ENCODE assay signal across 1 cellular context in the genomic region with DNA sequence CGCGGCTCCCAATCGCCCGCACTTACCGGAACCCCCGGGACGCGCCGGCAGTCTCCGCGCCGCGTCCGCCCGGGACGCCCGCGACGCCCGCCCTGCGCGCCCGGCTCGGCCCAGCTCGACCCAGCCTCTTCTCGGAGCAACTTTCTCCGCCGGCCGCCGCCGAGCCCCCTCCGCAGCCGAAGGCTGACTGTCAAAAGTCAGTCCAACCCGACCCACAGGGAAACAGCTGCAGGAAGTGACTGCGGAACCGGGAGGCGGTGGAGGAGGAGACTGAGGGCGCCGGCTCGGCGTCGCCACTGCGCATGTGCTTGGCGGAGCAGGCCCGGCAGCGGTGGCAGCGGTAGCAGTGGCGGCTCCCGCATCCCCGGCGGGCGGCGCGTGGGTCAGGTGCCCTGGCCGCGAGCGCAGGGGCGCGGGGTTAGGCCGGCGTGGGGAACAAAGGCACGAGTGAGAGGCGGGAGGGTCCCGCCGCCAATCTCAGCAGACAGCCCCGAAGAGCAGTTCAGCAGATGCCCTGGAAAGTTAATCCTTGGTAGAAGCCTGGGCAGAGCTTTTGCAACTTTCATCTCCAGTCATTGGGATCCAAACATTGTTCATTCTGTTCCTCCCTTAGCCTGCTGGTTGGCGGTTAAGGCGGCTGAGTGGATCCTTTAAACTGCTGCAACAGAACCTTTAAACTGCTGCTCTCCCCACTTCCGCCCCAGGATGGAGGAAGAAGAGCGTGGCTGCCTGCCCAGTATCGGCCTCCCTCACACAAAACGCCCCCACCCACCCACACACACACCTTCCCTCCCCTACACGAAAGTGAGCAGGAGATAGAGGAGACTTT.
A peak's percentile ranks its signal among the peaks of the same experiment; 100 is the strongest.
TF ChIP-seq lines count a peak whose summit lies in the region.

A gene with protein sequence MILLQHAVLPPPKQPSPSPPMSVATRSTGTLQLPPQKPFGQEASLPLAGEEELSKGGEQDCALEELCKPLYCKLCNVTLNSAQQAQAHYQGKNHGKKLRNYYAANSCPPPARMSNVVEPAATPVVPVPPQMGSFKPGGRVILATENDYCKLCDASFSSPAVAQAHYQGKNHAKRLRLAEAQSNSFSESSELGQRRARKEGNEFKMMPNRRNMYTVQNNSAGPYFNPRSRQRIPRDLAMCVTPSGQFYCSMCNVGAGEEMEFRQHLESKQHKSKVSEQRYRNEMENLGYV (minus strand): TSS at position 241 of the 829 bp plus-strand sequence. CDS start 4,057 bp downstream, outside the sequence.

TF ChIP-seq in HepG2, 621 proteins besides CTCF, POLR2A, EP300 and RAD21 (continued from another document and continues in another):
- TF ChIP-seq, protein P1, sequence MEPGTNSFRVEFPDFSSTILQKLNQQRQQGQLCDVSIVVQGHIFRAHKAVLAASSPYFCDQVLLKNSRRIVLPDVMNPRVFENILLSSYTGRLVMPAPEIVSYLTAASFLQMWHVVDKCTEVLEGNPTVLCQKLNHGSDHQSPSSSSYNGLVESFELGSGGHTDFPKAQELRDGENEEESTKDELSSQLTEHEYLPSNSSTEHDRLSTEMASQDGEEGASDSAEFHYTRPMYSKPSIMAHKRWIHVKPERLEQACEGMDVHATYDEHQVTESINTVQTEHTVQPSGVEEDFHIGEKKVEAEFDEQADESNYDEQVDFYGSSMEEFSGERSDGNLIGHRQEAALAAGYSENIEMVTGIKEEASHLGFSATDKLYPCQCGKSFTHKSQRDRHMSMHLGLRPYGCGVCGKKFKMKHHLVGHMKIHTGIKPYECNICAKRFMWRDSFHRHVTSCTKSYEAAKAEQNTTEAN (CRISPR knock-in tag; conservative IDR thresholded peaks at IDR 0.05): peak; percentile 71; the same call in 1 of the 2 replicates
- TF ChIP-seq SUZ12 (IDR thresholded peaks at IDR 0.05; ENCODE audit: low read depth, low read length) (no peak), HCFC1 (IDR thresholded peaks at IDR 0.05; ENCODE audit: low read depth, low read length) (no peak), TP53 (CRISPR knock-in tag; conservative IDR thresholded peaks at IDR 0.05) (0 out of 2 replicates have a peak, but pooled peaks have one; percentile 47), ZNF577 (CRISPR knock-in tag; IDR thresholded peaks at IDR 0.05; ENCODE audit: borderline replicate concordance, low read depth) (no peak), SP5 (CRISPR knock-in tag; IDR thresholded peaks at IDR 0.05; ENCODE audit: borderline replicate concordance, low read depth) (no peak), TRIM24 (CRISPR knock-in tag; IDR thresholded peaks at IDR 0.05) (no peak), AHR (CRISPR knock-in tag; IDR thresholded peaks at IDR 0.05) (no peak), ZNF263 (CRISPR knock-in tag; IDR thresholded peaks at IDR 0.05) (peak; percentile 48; the same call in 1 of the 2 replicates), ZKSCAN5 (CRISPR knock-in tag; IDR thresholded peaks at IDR 0.05) (no peak), ZNF383 (CRISPR knock-in tag; IDR thresholded peaks at IDR 0.05; ENCODE audit: borderline replicate concordance) (no peak), ZNF564 (CRISPR knock-in tag; IDR thresholded peaks at IDR 0.05) (peak; percentile 56; the same call in 1 of the 2 replicates), ZNF30 (CRISPR knock-in tag; IDR thresholded peaks at IDR 0.05) (no peak), BHLHE40 (IDR thresholded peaks at IDR 0.05; ENCODE audit: low read length) (no peak), NFE2L2 (IDR thresholded peaks at IDR 0.05; ENCODE audit: low read length) (no peak), ZNF547 (CRISPR knock-in tag; IDR thresholded peaks at IDR 0.05) (peak; percentile 72), ZNF674 (CRISPR knock-in tag; IDR thresholded peaks at IDR 0.05; ENCODE audit: low read depth) (no peak), ZNF207 (IDR thresholded peaks at IDR 0.05; ENCODE audit: borderline replicate concordance) (no peak), KDM3A (CRISPR knock-in tag; IDR thresholded peaks at IDR 0.05; ENCODE audit: low read depth) (0 out of 2 replicates have a peak, but pooled peaks have one; percentile 39), NRL (CRISPR knock-in tag; IDR thresholded peaks at IDR 0.05; ENCODE audit: borderline replicate concordance) (peak; percentile 81), ZNF354B (CRISPR knock-in tag; IDR thresholded peaks at IDR 0.05) (no peak), STAT5B (CRISPR knock-in tag; IDR thresholded peaks at IDR 0.05) (no peak), ZNF607 (CRISPR knock-in tag; IDR thresholded peaks at IDR 0.05; ENCODE audit: borderline replicate concordance) (no peak), KAT8 (CRISPR knock-in tag; IDR thresholded peaks at IDR 0.05) (peak; percentile 23; the same call in 1 of the 2 replicates), ZNF75D (CRISPR knock-in tag; IDR thresholded peaks at IDR 0.05; ENCODE audit: borderline replicate concordance) (no peak), MAFK (conservative IDR thresholded peaks at IDR 0.05 in 1 of 2, IDR thresholded peaks at IDR 0.05 in 1 of 2; ENCODE audit: low read length in 2 of 2) (no peak), ZNF652 (CRISPR knock-in tag; IDR thresholded peaks at IDR 0.05; ENCODE audit: borderline replicate concordance, low read depth) (no peak), SMAD9 (CRISPR knock-in tag; IDR thresholded peaks at IDR 0.05) (no peak), HMG20A (CRISPR knock-in tag; IDR thresholded peaks at IDR 0.05; ENCODE audit: borderline replicate concordance) (no peak), ZFYVE20 (CRISPR knock-in tag; IDR thresholded peaks at IDR 0.05; ENCODE audit: borderline replicate concordance, low read depth) (no peak), TMF1 (CRISPR knock-in tag; IDR thresholded peaks at IDR 0.05; ENCODE audit: low read depth) (no peak), DNMT1 (CRISPR knock-in tag; IDR thresholded peaks at IDR 0.05) (no peak), PAF1 (CRISPR knock-in tag; IDR thresholded peaks at IDR 0.05) (no peak), ZFY (CRISPR knock-in tag; IDR thresholded peaks at IDR 0.05) (peak; percentile 96), FIP1L1 (IDR thresholded peaks at IDR 0.05; ENCODE audit: borderline replicate concordance, insufficient read depth, low read depth, low read length) (no peak; the same call in 1 of the 2 replicates), ZNF34 (CRISPR knock-in tag; IDR thresholded peaks at IDR 0.05; ENCODE audit: borderline replicate concordance) (no peak), IRX3 (CRISPR knock-in tag; IDR thresholded peaks at IDR 0.05; ENCODE audit: borderline replicate concordance, low read depth) (no peak), KLF12 (CRISPR knock-in tag; IDR thresholded peaks at IDR 0.05; ENCODE audit: borderline replicate concordance) (no peak), AGO2 (optimal IDR thresholded peaks at IDR 0.05; ENCODE audit: low read depth, low read length) (peak; percentile 64)
- TF ChIP-seq, protein P2, sequence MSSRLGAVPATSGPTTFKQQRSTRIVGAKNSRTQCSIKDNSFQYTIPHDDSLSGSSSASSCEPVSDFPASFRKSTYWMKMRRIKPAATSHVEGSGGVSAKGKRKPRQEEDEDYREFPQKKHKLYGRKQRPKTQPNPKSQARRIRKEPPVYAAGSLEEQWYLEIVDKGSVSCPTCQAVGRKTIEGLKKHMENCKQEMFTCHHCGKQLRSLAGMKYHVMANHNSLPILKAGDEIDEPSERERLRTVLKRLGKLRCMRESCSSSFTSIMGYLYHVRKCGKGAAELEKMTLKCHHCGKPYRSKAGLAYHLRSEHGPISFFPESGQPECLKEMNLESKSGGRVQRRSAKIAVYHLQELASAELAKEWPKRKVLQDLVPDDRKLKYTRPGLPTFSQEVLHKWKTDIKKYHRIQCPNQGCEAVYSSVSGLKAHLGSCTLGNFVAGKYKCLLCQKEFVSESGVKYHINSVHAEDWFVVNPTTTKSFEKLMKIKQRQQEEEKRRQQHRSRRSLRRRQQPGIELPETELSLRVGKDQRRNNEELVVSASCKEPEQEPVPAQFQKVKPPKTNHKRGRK (CRISPR knock-in tag; IDR thresholded peaks at IDR 0.05): no peak
- TF ChIP-seq, protein P3, sequence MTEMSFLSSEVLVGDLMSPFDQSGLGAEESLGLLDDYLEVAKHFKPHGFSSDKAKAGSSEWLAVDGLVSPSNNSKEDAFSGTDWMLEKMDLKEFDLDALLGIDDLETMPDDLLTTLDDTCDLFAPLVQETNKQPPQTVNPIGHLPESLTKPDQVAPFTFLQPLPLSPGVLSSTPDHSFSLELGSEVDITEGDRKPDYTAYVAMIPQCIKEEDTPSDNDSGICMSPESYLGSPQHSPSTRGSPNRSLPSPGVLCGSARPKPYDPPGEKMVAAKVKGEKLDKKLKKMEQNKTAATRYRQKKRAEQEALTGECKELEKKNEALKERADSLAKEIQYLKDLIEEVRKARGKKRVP (CRISPR knock-in tag; IDR thresholded peaks at IDR 0.05): no peak
- TF ChIP-seq, protein P4, sequence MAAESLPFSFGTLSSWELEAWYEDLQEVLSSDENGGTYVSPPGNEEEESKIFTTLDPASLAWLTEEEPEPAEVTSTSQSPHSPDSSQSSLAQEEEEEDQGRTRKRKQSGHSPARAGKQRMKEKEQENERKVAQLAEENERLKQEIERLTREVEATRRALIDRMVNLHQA (CRISPR knock-in tag; IDR thresholded peaks at IDR 0.05): no peak
- TF ChIP-seq, protein P5, sequence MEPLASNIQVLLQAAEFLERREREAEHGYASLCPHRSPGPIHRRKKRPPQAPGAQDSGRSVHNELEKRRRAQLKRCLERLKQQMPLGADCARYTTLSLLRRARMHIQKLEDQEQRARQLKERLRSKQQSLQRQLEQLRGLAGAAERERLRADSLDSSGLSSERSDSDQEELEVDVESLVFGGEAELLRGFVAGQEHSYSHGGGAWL (CRISPR knock-in tag; IDR thresholded peaks at IDR 0.05): peak; percentile 56; the same call in 1 of the 2 replicates
- TF ChIP-seq, protein P6, sequence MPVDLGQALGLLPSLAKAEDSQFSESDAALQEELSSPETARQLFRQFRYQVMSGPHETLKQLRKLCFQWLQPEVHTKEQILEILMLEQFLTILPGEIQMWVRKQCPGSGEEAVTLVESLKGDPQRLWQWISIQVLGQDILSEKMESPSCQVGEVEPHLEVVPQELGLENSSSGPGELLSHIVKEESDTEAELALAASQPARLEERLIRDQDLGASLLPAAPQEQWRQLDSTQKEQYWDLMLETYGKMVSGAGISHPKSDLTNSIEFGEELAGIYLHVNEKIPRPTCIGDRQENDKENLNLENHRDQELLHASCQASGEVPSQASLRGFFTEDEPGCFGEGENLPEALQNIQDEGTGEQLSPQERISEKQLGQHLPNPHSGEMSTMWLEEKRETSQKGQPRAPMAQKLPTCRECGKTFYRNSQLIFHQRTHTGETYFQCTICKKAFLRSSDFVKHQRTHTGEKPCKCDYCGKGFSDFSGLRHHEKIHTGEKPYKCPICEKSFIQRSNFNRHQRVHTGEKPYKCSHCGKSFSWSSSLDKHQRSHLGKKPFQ (CRISPR knock-in tag; IDR thresholded peaks at IDR 0.05; ENCODE audit: insufficient replicate concordance): peak; percentile 29
- TF ChIP-seq, protein P7, sequence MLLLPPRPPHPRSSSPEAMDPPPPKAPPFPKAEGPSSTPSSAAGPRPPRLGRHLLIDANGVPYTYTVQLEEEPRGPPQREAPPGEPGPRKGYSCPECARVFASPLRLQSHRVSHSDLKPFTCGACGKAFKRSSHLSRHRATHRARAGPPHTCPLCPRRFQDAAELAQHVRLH (CRISPR knock-in tag; IDR thresholded peaks at IDR 0.05; ENCODE audit: borderline replicate concordance, low read depth): 0 out of 2 replicates have a peak, but pooled peaks have one; percentile 38
- TF ChIP-seq, protein P8, sequence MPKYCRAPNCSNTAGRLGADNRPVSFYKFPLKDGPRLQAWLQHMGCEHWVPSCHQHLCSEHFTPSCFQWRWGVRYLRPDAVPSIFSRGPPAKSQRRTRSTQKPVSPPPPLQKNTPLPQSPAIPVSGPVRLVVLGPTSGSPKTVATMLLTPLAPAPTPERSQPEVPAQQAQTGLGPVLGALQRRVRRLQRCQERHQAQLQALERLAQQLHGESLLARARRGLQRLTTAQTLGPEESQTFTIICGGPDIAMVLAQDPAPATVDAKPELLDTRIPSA (CRISPR knock-in tag; IDR thresholded peaks at IDR 0.05; ENCODE audit: borderline replicate concordance): no peak
- TF ChIP-seq, protein P9, sequence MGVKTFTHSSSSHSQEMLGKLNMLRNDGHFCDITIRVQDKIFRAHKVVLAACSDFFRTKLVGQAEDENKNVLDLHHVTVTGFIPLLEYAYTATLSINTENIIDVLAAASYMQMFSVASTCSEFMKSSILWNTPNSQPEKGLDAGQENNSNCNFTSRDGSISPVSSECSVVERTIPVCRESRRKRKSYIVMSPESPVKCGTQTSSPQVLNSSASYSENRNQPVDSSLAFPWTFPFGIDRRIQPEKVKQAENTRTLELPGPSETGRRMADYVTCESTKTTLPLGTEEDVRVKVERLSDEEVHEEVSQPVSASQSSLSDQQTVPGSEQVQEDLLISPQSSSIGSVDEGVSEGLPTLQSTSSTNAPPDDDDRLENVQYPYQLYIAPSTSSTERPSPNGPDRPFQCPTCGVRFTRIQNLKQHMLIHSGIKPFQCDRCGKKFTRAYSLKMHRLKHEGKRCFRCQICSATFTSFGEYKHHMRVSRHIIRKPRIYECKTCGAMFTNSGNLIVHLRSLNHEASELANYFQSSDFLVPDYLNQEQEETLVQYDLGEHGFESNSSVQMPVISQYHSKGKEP (CRISPR knock-in tag; IDR thresholded peaks at IDR 0.05): no peak
- TF ChIP-seq, protein P10, sequence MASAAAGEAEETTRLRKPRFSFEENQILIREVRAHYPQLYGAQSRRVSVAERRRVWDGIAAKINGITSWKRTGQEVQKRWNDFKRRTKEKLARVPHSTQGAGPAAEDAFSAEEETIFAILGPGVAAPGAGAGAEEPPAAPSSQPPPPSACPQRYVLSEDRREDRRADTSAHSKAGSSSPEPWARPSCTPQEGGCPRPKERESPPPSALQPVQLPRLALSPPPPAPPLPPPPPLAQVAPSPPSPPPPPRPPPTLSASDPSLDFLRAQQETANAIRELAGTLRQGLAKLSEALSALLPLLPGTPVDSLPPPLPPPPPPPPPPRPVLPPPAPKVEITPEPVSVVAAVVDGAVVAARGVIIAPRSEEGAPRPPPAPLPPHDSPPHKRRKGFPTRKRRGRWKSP (CRISPR knock-in tag; IDR thresholded peaks at IDR 0.05): peak; percentile 80
- TF ChIP-seq, protein P11, sequence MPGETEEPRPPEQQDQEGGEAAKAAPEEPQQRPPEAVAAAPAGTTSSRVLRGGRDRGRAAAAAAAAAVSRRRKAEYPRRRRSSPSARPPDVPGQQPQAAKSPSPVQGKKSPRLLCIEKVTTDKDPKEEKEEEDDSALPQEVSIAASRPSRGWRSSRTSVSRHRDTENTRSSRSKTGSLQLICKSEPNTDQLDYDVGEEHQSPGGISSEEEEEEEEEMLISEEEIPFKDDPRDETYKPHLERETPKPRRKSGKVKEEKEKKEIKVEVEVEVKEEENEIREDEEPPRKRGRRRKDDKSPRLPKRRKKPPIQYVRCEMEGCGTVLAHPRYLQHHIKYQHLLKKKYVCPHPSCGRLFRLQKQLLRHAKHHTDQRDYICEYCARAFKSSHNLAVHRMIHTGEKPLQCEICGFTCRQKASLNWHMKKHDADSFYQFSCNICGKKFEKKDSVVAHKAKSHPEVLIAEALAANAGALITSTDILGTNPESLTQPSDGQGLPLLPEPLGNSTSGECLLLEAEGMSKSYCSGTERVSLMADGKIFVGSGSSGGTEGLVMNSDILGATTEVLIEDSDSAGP (CRISPR knock-in tag; IDR thresholded peaks at IDR 0.05; ENCODE audit: borderline replicate concordance): peak; percentile 87
- TF ChIP-seq, protein P12, sequence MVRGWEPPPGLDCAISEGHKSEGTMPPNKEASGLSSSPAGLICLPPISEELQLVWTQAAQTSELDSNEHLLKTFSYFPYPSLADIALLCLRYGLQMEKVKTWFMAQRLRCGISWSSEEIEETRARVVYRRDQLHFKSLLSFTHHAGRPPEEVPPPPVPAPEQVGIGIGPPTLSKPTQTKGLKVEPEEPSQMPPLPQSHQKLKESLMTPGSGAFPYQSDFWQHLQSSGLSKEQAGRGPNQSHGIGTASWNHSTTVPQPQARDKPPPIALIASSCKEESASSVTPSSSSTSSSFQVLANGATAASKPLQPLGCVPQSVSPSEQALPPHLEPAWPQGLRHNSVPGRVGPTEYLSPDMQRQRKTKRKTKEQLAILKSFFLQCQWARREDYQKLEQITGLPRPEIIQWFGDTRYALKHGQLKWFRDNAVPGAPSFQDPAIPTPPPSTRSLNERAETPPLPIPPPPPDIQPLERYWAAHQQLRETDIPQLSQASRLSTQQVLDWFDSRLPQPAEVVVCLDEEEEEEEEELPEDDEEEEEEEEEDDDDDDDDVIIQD (CRISPR knock-in tag; IDR thresholded peaks at IDR 0.05; ENCODE audit: low read depth): no peak
